ENCODE assay signal across 1 cellular context in genomic region chr21:33968998-33969353, GRCh38.
TF ChIP-seq lines count a peak whose summit lies in the region.

No MANE protein-coding gene starts in this region.

TF ChIP-seq in SK-N-SH treated with all-trans-retinoic acid at 6 μM for 48 hours, 23 proteins besides CTCF, POLR2A, EP300 and RAD21 (continued from another document):
- TF ChIP-seq CSRNP3 (CRISPR knock-in tag; IDR thresholded peaks at IDR 0.05) (no peak), PATZ1 (CRISPR knock-in tag; IDR thresholded peaks at IDR 0.05; ENCODE audit: borderline replicate concordance) (no peak), ZNF70 (CRISPR knock-in tag; IDR thresholded peaks at IDR 0.05) (no peak), OSR1 (CRISPR knock-in tag; IDR thresholded peaks at IDR 0.05) (no peak), CREB5 (CRISPR knock-in tag; IDR thresholded peaks at IDR 0.05; ENCODE audit: low read depth) (no peak), ZFP30 (CRISPR knock-in tag; IDR thresholded peaks at IDR 0.05) (no peak)
